ENCODE assay signal across 21 cellular contexts in the genomic region with DNA sequence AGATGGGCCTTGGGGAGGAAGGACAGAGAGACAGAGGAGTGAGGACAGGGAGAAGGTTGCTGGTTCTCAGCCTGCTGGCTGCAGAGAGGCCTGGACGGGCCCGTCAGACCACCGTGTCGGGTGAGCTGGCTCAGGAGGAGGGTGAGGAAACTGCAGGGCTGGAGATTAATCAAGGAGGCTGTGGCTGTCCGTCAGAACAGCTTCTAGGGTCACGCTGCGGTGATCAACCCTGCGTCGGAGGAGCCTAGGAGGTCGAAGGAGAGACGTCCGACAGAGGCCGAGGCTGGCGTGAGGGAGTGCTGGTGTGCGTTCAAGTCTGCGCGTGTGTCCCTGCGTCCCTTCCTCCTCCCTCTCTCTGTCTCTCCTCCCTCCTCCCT.
DNase-seq lines count a peak whose midpoint lies in the region; ATAC-seq and TF ChIP-seq lines count a peak whose summit lies in the region.
"Had no signal": no experiment of that assay in that cellular context is flagged by ENCODE, and none has a peak within 500 bp of the region (broad histone marks: within the 10 kb centered on the region; RNA-seq: fewer than 3 reads in every experiment).

No MANE protein-coding gene starts in this region.

- H3K4me3 ChIP-seq in left ventricle myocardium inferior, result no peak overlapping the region
- no peak overlapping the region for H3K4me3 ChIP-seq in colonic mucosa
- H3K4me3 ChIP-seq in neutrophil (ENCODE audit: low read depth in 1 of 2, low read length in 1 of 2), result no peak overlapping the region
- no peak overlapping the region for H3K4me3 ChIP-seq in coronary artery
- H3K4me3 ChIP-seq: MG63, SJSA1, stomach had no signal

- no peak overlapping the region for H3K9ac ChIP-seq in colonic mucosa (ENCODE audit: low read depth in 2 of 2, low read length in 2 of 2)

- no peak overlapping the region for H3K27ac ChIP-seq in left ventricle myocardium inferior (replicated peaks)
- H3K27ac ChIP-seq in colonic mucosa, result no peak overlapping the region
- peak overlapping the region; percentile 63 for H3K27ac ChIP-seq in neutrophil
- H3K27ac ChIP-seq in coronary artery, result no peak overlapping the region
- H3K27ac ChIP-seq: SJSA1, stomach had no signal

- H3K4me1 ChIP-seq in left ventricle myocardium inferior (no peaks in the 10 kb centered on the region), colonic mucosa (no peaks in the 10 kb centered on the region), neutrophil (ENCODE audit: control insufficient read depth in 1 of 2, insufficient read depth in 1 of 2, low read depth in 1 of 2, low read length in 1 of 2) (peaks cover 43 to 45% of the 10 kb centered on the region in 2 experiments)
- H3K4me1 ChIP-seq: SJSA1 had no signal

- H3K36me3 ChIP-seq in left ventricle myocardium inferior (no peaks in the 10 kb centered on the region), colonic mucosa (no peaks in the 10 kb centered on the region), neutrophil (no peaks in the 10 kb centered on the region)
- H3K36me3 ChIP-seq: MG63, SJSA1, stomach had no signal

- TF ChIP-seq CTCF in left ventricle myocardium inferior (IDR thresholded peaks at IDR 0.05; ENCODE audit: borderline replicate concordance) (no peak), colonic mucosa (IDR thresholded peaks at IDR 0.05) (no peak), neutrophil (IDR thresholded peaks at IDR 0.05) (no peak), coronary artery (IDR thresholded peaks at IDR 0.05) (no peak)

- DNase-seq in Right ventricle myocardium superior (no peak), left ventricle myocardium inferior (no peak), colonic mucosa (peak; percentile 13), coronary artery (ENCODE audit: low spot score) (no peak), NCI-H1105 treated with DMSO at 0.1 percent for 48 hours (lab: John Stamatoyannopoulos, UW) (no peak), middle frontal gyrus (ENCODE audit: extremely low spot score, low spot score) (no peak)
- DNase-seq: activated naive CD4-positive, alpha-beta T cell treated with anti-CD3 and anti-CD28 coated beads, Interleukin-2, amount 10 ng/mL, durations not matched to agents 7 days and 5 days; activated T-cell treated with anti-CD3 and anti-CD28 coated beads, Interleukin-2, amount 50 U/mL, for 48 hours; caudate nucleus; effector CD8-positive, alpha-beta T cell; hypothalamus; MG63; NCI-H187; NCI-H774; stomach; trophoblast cell had no signal

- peaks cover 84% of the 10 kb centered on the region for H3K27me3 ChIP-seq in left ventricle myocardium inferior (ENCODE audit: low read depth)
- no peaks in the 10 kb centered on the region for H3K27me3 ChIP-seq in colonic mucosa
- no peaks in the 10 kb centered on the region for H3K27me3 ChIP-seq in neutrophil
- H3K27me3 ChIP-seq: MG63 had no signal

- H3K9me3 ChIP-seq in left ventricle myocardium inferior (replicated peaks), result peaks cover 3% of the 10 kb centered on the region
- no peaks in the 10 kb centered on the region for H3K9me3 ChIP-seq in colonic mucosa
- H3K9me3 ChIP-seq in neutrophil, result no peaks in the 10 kb centered on the region
- H3K9me3 ChIP-seq: MG63, SJSA1 had no signal

- ATAC-seq in Right ventricle myocardium superior (ENCODE audit: poor library complexity), result peak; percentile 36
- no peak for ATAC-seq in HG03469 (IDR thresholded peaks at IDR 0.05; ENCODE audit: unreplicated experiment)
- ATAC-seq: esophagus mucosa, WTC11 had no signal

- intact Hi-C loops in Right ventricle myocardium superior (cut with DNase I) (no loop called here), left ventricle myocardium inferior (cut with micrococcal nuclease) (no loop called here), colonic mucosa (cut with DNase I) (no loop called here)
